ENCODE assay signal across 9 cellular contexts in the genomic region with DNA sequence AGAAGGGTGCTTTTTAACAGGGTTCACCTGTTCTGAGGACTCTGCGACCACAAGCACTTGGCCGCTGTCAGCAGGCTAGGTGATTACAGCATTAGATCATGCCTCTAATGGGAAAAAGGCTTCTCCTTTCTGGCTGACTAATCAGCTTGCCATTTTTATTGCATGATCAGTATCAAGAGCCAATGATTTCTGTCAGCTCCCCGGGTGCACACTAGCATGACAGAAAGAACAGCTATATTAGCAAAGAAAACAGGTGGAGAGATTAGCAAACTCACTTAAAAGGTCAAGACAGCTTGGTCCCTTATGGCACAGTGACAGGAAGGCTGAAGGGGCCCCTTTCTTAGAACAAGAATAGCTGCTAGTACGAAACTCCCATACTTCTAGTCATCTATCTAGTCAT.
A peak's percentile ranks its signal among the peaks of the same experiment; 100 is the strongest.
DNase-seq lines count a peak whose midpoint lies in the region; ATAC-seq and TF ChIP-seq lines count a peak whose summit lies in the region.
"Had no signal": no experiment of that assay in that cellular context is flagged by ENCODE, and none has a peak within 500 bp of the region (broad histone marks: within the 10 kb centered on the region; RNA-seq: fewer than 3 reads in every experiment).

No MANE protein-coding gene starts in this region.

- in situ Hi-C loops in Panc1 (cut with HindIII; ENCODE audit: low pct_unique_long_range_greater_than_20kb, low sequenced_read_pairs), result no loop called here

- no TSS peak for BruUV-seq in Panc1 (replicated peaks; lab: Mats Ljungman, UMichigan)

- H3K4me3 ChIP-seq in Panc1 (ENCODE audit: low read depth in 2 of 2, low read length in 2 of 2), result no peak overlapping the region

- H3K27me3 ChIP-seq in Panc1 (ENCODE audit: control insufficient read depth, insufficient read depth, low read length), result no peaks in the 10 kb centered on the region

- no peaks in the 10 kb centered on the region for H3K36me3 Mint-ChIP-seq in activated naive CD4-positive, alpha-beta T cell treated with anti-CD3 and anti-CD28 coated beads for 36 hours (ENCODE audit: low read depth)

- no peaks in the 10 kb centered on the region for H3K36me3 ChIP-seq in Panc1 (ENCODE audit: control insufficient read depth, insufficient read depth, low read length)

- ATAC-seq in HG02798 (IDR thresholded peaks at IDR 0.05; ENCODE audit: poor library complexity, unreplicated experiment), result peak; percentile 61
- peak; percentile 84 for ATAC-seq in Panc1
- no peak for ATAC-seq in GM21423 (IDR thresholded peaks at IDR 0.05; ENCODE audit: unreplicated experiment)

- H3K4me1 Mint-ChIP-seq in activated naive CD4-positive, alpha-beta T cell treated with anti-CD3 and anti-CD28 coated beads for 36 hours (ENCODE audit: low read depth), result peaks cover 73% of the 10 kb centered on the region

- no peak for TF ChIP-seq CTCF in Panc1 (IDR thresholded peaks at IDR 0.05)

- peak overlapping the region; percentile 14 for H3K27ac Mint-ChIP-seq in activated naive CD4-positive, alpha-beta T cell treated with anti-CD3 and anti-CD28 coated beads for 36 hours

- POLR2A ChIA-PET in Panc1 (lab: Charles Lee), result no interaction called here

- peak; percentile 56 for DNase-seq in activated naive CD4-positive, alpha-beta T cell treated with anti-CD3 and anti-CD28 coated beads for 36 hours
- no peak for DNase-seq in activated naive CD4-positive, alpha-beta T cell treated with anti-CD3 and anti-CD28 coated beads, Interleukin-2, amount 50 U/mL, for 16 hours
- peak; percentile 73 for DNase-seq in Panc1 (ENCODE audit: low read depth, low spot score)
- DNase-seq in kidney glomerular epithelial cell (lab: John Stamatoyannopoulos, UW), result peak; percentile 86
- DNase-seq in NCI-H510A treated with DMSO at 0.1 percent for 48 hours (lab: John Stamatoyannopoulos, UW), result no peak
- DNase-seq in D341Med (ENCODE audit: low spot score), result no peak
- DNase-seq: activated T-cell treated with anti-CD3 and anti-CD28 coated beads, Interleukin-2, amount 50 U/mL, for 4 hours had no signal

- H3K9me3 ChIP-seq in Panc1 (ENCODE audit: control insufficient read depth, insufficient read depth, low read depth, low read length), result no peaks in the 10 kb centered on the region

- no peak overlapping the region for H3K4me3 Mint-ChIP-seq in activated naive CD4-positive, alpha-beta T cell treated with anti-CD3 and anti-CD28 coated beads for 36 hours
- H3K4me3 Mint-ChIP-seq: activated T-cell treated with anti-CD3 and anti-CD28 coated beads, Interleukin-2, amount 50 U/mL, for 4 hours had no signal

- intact Hi-C loops in activated naive CD4-positive, alpha-beta T cell treated with anti-CD3 and anti-CD28 coated beads for 36 hours (cut with micrococcal nuclease), result no loop called here
- intact Hi-C loops in Panc1 (cut with micrococcal nuclease; ENCODE audit: unreplicated experiment), result no loop called here

- CTCF ChIA-PET in activated naive CD4-positive, alpha-beta T cell treated with anti-CD3 and anti-CD28 coated beads for 36 hours (lab: Charles Lee), result interaction anchor here (0.7 to 2.1 kb wide), 7 partner anchors 9 to 241 kb away, joined by 3 to 6 read pairs (median 3); no protein-coding TSS in a partner anchor
- CTCF ChIA-PET in Panc1 (lab: Charles Lee), result no interaction called here

- H3K9me3 Mint-ChIP-seq in activated naive CD4-positive, alpha-beta T cell treated with anti-CD3 and anti-CD28 coated beads for 36 hours, result no peaks in the 10 kb centered on the region

- H3K27ac ChIP-seq in Panc1 (ENCODE audit: low read length), result no peak overlapping the region

- peaks cover 6% of the 10 kb centered on the region for H3K4me1 ChIP-seq in Panc1 (ENCODE audit: control insufficient read depth, insufficient read depth, low read length)

- peaks cover 5% of the 10 kb centered on the region for H3K27me3 Mint-ChIP-seq in activated naive CD4-positive, alpha-beta T cell treated with anti-CD3 and anti-CD28 coated beads for 36 hours (ENCODE audit: low read depth)

Comparison
In these comparisons a context has a peak if more than half of its experiments do, and no peak if none do; other contexts are left out.
1. DNase-seq: peak in activated naive CD4-positive, alpha-beta T cell treated with anti-CD3 and anti-CD28 coated beads for 36 hours (single experiment), Panc1 (single experiment) and kidney glomerular epithelial cell (single experiment); none in activated naive CD4-positive, alpha-beta T cell treated with anti-CD3 and anti-CD28 coated beads, Interleukin-2, amount 50 U/mL, for 16 hours (single experiment), NCI-H510A treated with DMSO at 0.1 percent for 48 hours (single experiment) and D341Med (single experiment).